ENCODE assay signal across 9 cellular contexts in the genomic region with DNA sequence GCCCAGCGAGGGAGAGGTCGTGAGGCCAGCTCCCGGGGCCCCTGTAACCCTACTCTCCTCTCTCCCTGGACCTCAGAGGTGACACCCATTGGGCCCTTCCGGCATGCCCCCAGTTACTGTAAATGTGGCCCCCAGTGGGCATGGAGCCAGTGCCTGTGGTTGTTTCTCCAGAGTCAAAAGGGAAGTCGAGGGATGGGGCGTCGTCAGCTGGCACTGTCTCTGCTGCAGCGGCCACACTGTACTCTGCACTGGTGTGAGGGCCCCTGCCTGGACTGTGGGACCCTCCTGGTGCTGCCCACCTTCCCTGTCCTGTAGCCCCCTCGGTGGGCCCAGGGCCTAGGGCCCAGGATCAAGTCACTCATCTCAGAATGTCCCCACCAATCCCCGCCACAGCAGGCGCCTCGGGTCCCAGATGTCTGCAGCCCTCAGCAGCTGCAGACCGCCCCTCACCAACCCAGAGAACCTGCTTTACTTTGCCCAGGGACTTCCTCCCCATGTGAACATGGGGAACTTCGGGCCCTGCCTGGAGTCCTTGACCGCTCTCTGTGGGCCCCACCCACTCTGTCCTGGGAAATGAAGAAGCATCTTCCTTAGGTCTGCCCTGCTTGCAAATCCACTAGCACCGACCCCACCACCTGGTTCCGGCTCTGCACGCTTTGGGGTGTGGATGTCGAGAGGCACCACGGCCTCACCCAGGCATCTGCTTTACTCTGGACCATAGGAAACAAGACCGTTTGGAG. TPM values are rescaled to one million over a fixed set of nuclear protein-coding genes. Genes with fewer than 3 reads are reported as not detected.
A peak's percentile ranks its signal among the peaks of the same experiment; 100 is the strongest.
DNase-seq lines count a peak whose midpoint lies in the region; ATAC-seq, FAIRE-seq and TF ChIP-seq lines count a peak whose summit lies in the region.
"Had no signal": no experiment of that assay in that cellular context is flagged by ENCODE, and none has a peak within 500 bp of the region (broad histone marks: within the 10 kb centered on the region; RNA-seq: fewer than 3 reads in every experiment).

No MANE protein-coding gene starts in this region.

- peak; percentile 41 for DNase-seq in SKM-1 treated with dmso at 0.1 percent for 144 hours (lab: John Stamatoyannopoulos, UW; ENCODE audit: unreplicated experiment)
- DNase-seq in head of caudate nucleus, result peak in 29 of 42 donors; percentile 17 to 65 (median 46)
- DNase-seq in gastrocnemius medialis, result peak in 1 of 2 donors; percentile 37
- DNase-seq in HTR-8/SVneo (ENCODE audit: insufficient read length, low spot score), result no peak
- no peak for DNase-seq in AG08396 (ENCODE audit: low spot score)
- DNase-seq: activated CD4-positive, CD25-positive, alpha-beta regulatory T cell had no signal

- TF ChIP-seq CTCF in gastrocnemius medialis (IDR thresholded peaks at IDR 0.05 in 4 of 5, conservative IDR thresholded peaks at IDR 0.05 in 1 of 5), result no peak

- no peak overlapping the region for H3K4me3 ChIP-seq in gastrocnemius medialis

- H3K9me3 ChIP-seq in gastrocnemius medialis, result no peaks in the 10 kb centered on the region

- no peaks in the 10 kb centered on the region for H3K36me3 ChIP-seq in gastrocnemius medialis

- peak; percentile 12 for ATAC-seq in GM18868 (IDR thresholded peaks at IDR 0.05; ENCODE audit: unreplicated experiment)
- ATAC-seq in gastrocnemius medialis, result peak; percentile 6
- ATAC-seq in HG02973 (IDR thresholded peaks at IDR 0.05; ENCODE audit: unreplicated experiment), result no peak
- no peak for ATAC-seq in GM19455 (IDR thresholded peaks at IDR 0.05; ENCODE audit: unreplicated experiment)

- H3K27ac ChIP-seq in gastrocnemius medialis, result peak overlapping the region; percentile 40 to 66 (median 66)

- no peak for FAIRE-seq in HTR-8/SVneo (lab: Jason Lieb, UNC)

- no peak for TF ChIP-seq POLR2A in gastrocnemius medialis (IDR thresholded peaks at IDR 0.05)

- intact Hi-C loops in head of caudate nucleus (cut with DNase I) (no loop called here), gastrocnemius medialis (cut with DNase I; ENCODE audit: low total_unique reads) (loop anchor here (5.0 kb wide), 1 partner anchor 44 kb away; no protein-coding TSS in a partner anchor)

- in situ Hi-C loops in gastrocnemius medialis (cut with MboI; ENCODE audit: low sequenced_read_pairs in 4 of 4), result no loop called here

- H3K4me1 ChIP-seq in gastrocnemius medialis, result peaks cover 8 to 13% of the 10 kb centered on the region in 2 donors

- H3K27me3 ChIP-seq in gastrocnemius medialis, result no peaks in the 10 kb centered on the region

RNA-seq across cellular contexts. Expression of a gene that starts 23.7 kb away (rescaled TPM):
- 10 to 100 TPM; 14.0 to 29.5 (median 18.8) TPM for total RNA-seq in gastrocnemius medialis

Comparison
In these comparisons a context has a peak if more than half of its experiments do, and no peak if none do; other contexts are left out.
1. ATAC-seq: peak in GM18868 (single experiment) and gastrocnemius medialis (2 of 2); none in HG02973 (single experiment) and GM19455 (single experiment).
2. DNase-seq: peak in SKM-1 treated with dmso at 0.1 percent for 144 hours (single experiment) and head of caudate nucleus (29 of 42); none in HTR-8/SVneo (single experiment) and AG08396 (single experiment).